Comparison of ENCODE assay signal across 8 cellular contexts in the genomic region with DNA sequence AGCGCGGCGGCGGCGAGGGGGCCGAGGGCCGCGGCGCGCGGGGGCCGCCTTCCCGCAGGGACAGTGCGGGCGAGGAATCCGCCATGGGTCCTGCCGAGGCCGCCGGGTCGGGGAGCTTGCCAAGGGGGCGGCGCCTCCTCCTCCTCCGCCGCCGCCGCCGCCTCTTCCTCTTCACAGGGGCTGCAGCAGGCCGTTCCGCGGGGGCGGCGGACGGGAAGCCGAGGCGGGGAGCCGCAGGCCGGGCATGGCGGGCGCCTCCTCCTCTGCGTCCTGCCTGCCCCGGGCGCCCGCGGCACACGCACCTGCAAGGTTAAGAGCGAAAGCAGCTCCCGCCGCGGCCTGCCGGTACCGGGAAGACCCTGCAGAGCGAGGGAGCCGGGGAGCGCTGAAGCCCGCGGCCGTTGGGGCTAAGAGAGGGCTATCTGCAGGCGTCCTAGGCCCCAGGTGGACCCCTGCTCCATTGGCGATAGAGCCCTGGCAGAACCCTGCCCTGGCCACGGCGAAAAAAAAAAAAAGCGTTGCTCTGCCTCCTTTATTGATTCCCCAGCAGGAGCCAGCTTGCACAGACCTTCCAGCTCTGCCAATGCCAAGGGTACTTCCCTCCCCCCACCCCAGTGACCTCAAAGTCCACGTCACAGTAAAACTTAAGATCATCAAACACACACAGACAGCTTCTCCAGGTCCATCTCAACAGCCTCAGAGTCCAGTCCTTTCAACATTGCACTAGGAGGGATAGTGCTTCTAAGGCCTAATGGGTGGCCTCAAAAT.
DNase-seq lines count a peak whose midpoint lies in the region; ATAC-seq, FAIRE-seq and TF ChIP-seq lines count a peak whose summit lies in the region.

A gene with protein sequence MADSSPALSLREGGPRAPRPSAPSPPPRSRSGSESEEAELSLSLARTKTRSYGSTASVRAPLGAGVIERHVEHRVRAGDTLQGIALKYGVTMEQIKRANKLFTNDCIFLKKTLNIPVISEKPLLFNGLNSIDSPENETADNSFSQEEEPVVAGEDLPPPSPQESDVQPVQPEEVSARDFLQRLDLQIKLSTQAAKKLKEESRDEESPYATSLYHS (minus strand): TSS at position 118 of the 768 bp plus-strand sequence. CDS start 33 bp downstream, at position 85.

- H3K36me3 ChIP-seq in GM06990 (ENCODE audit: control insufficient read depth, insufficient read depth, low read length), result no peaks in the 10 kb centered on the region

- DNase-seq in GM06990 (ENCODE audit: extremely low read depth, insufficient read length) (peak; percentile 79), H54 (ENCODE audit: insufficient read length, low spot score) (peak; percentile 42), NB4 (ENCODE audit: low read depth) (peak; percentile 88), choroid plexus epithelial cell (ENCODE audit: low read depth) (peak; percentile 25), left kidney (ENCODE audit: low read depth, low spot score) (peak; percentile 81)
- peak; percentile 64 to 76 for DNase-seq in stimulated activated CD4-positive, alpha-beta T cell treated with anti-CD3 and anti-CD28 coated beads, Interleukin-2, amount 100 ng/mL, for 24 hours

- H3K27me3 ChIP-seq in GM06990 (replicated peaks; ENCODE audit: control insufficient read depth, insufficient read depth, low read length), result no peaks in the 10 kb centered on the region

- TF ChIP-seq POLR2A in H54 (IDR thresholded peaks at IDR 0.05; ENCODE audit: low read depth, low read length) (0 out of 2 replicates have a peak, but pooled peaks have one; percentile 33), NB4 (IDR thresholded peaks at IDR 0.05; ENCODE audit: extremely low read depth, insufficient read length) (peak; percentile 62)

- FAIRE-seq in H54 (lab: Jason Lieb, UNC), result no peak

- peak; percentile 44 to 49 for ATAC-seq in activated CD4-positive, CD25-positive, alpha-beta regulatory T cell treated with anti-CD3 and anti-CD28 coated beads, Interleukin-2, amount 50 U/mL, for 24 hours
- ATAC-seq in HG03457 (IDR thresholded peaks at IDR 0.05; ENCODE audit: unreplicated experiment), result no peak

- H3K4me3 ChIP-seq in GM06990 (replicated peaks; ENCODE audit: low read depth, low read length) (peak within 1 kb of the TSS; percentile 78), NB4 (ENCODE audit: low read depth, low read length) (peak within 1 kb of the TSS; percentile 90), choroid plexus epithelial cell (ENCODE audit: low read depth, low read length) (peak within 1 kb of the TSS; percentile 65)

- no peak for TF ChIP-seq CTCF in GM06990 (IDR thresholded peaks at IDR 0.05; ENCODE audit: insufficient read depth, low read length, poor library complexity, severe bottlenecking)
- TF ChIP-seq CTCF in NB4 (IDR thresholded peaks at IDR 0.05; ENCODE audit: low read depth, low read length), result no peak
- no peak for TF ChIP-seq CTCF in choroid plexus epithelial cell (conservative IDR thresholded peaks at IDR 0.05; ENCODE audit: low read depth, low read length)

Comparison
In these comparisons a context has a peak if more than half of its experiments do, and no peak if none do; other contexts are left out.
1. DNase-seq: peak in every context shown above with its lines; median percentile 88 in NB4; 81 in left kidney; 79 in GM06990; 70 in stimulated activated CD4-positive, alpha-beta T cell treated with anti-CD3 and anti-CD28 coated beads, Interleukin-2, amount 100 ng/mL, for 24 hours; 42 in H54; 25 in choroid plexus epithelial cell.